Comparison of ENCODE assay signal across 8 cellular contexts in the genomic region with DNA sequence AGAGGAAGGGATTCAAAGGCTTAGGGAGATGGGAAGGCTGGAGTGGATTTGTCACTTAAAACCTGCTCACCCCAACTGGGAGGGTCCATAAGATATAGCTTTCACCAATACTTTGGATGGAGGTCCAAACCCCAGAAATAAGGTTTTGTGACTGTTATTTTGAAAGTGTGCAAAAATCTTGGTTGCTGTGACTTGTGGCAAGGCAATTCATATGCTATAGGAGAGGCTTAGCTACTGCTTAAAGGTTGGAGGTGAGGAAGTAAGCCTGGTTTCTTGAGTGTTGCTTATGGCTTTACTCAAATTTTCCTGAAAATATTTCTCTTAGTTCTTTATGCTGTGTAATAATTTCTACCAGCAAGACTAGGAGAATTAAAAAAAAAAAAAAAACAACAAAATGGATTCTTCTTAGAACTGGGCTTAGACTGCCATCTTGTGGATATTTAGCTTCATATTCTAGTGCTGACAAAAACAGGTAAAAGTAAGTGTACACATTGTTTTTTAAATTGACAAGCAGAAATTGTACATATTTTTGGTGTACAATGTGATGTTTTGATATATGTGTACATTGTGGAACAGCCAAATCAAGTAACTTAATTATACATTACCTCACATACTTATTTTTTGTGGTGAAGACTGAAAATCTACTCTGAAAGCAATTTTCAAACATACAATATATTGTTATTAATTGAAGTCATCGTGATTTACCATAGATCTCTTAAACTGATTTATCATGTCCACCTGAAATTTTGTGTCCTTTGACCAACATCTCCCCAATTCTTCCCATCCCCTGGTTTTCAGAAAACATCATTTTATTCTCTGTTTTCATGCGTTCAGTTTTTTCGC. TPM values are rescaled to one million over a fixed set of nuclear protein-coding genes. Genes with fewer than 3 reads are reported as not detected.
DNase-seq lines count a peak whose midpoint lies in the region; ATAC-seq and TF ChIP-seq lines count a peak whose summit lies in the region.

No MANE protein-coding gene starts in this region.

- peak overlapping the region; percentile 16 for H2AFZ ChIP-seq in parathyroid adenoma

- no peaks in the 10 kb centered on the region for H3K4me1 ChIP-seq in parathyroid adenoma

- H3K9me3 ChIP-seq in parathyroid adenoma (ENCODE audit: control insufficient read depth, low read length) = no peaks in the 10 kb centered on the region

- CTCF ChIA-PET in activated CD4-positive, alpha-beta T cell treated with anti-CD3 and anti-CD28 coated beads, Interleukin-2, amount 10 ng/mL, durations not matched to agents 7 days and 5 days (lab: Charles Lee) = interaction anchor here (0.6 to 1.8 kb wide), 23 partner anchors 8 to 368 kb away, joined by 3 to 8 read pairs (median 5); partner anchors contain the start of gene PDE6H

- no peak overlapping the region for H3K27ac ChIP-seq in parathyroid adenoma

- peaks cover 37% of the 10 kb centered on the region for H3K4me1 Mint-ChIP-seq in activated CD4-positive, alpha-beta T cell treated with anti-CD3 and anti-CD28 coated beads, Interleukin-2, amount 10 ng/mL, durations not matched to agents 7 days and 5 days

- TF ChIP-seq CTCF in parathyroid adenoma (IDR thresholded peaks at IDR 0.05) = peak; percentile 59

- no peaks in the 10 kb centered on the region for H3K36me3 ChIP-seq in parathyroid adenoma (ENCODE audit: control insufficient read depth, insufficient read depth, low read length)

- H3K4me3 ChIP-seq in parathyroid adenoma (ENCODE audit: low read depth, low read length) = no peak overlapping the region

- H3K9me3 Mint-ChIP-seq in activated CD4-positive, alpha-beta T cell treated with anti-CD3 and anti-CD28 coated beads, Interleukin-2, amount 10 ng/mL, durations not matched to agents 7 days and 5 days = peaks cover 14% of the 10 kb centered on the region

- no peaks in the 10 kb centered on the region for H3K79me2 ChIP-seq in parathyroid adenoma

- no peak overlapping the region for H3K4me3 Mint-ChIP-seq in activated CD4-positive, alpha-beta T cell treated with anti-CD3 and anti-CD28 coated beads, Interleukin-2, amount 10 ng/mL, durations not matched to agents 7 days and 5 days

- H3K4me2 ChIP-seq in parathyroid adenoma (ENCODE audit: low read length) = no peak overlapping the region

- no peak for DNase-seq in activated CD4-positive, alpha-beta T cell treated with anti-CD3 and anti-CD28 coated beads, Interleukin-2, amount 10 ng/mL, durations not matched to agents 7 days and 5 days
- no peak for DNase-seq in activated CD4-positive, alpha-beta T cell treated with anti-CD3 and anti-CD28 coated beads, Interleukin-2, amount 50 U/mL, for 48 hours
- DNase-seq in NAMALWA (ENCODE audit: low spot score) = peak; percentile 83
- peak; percentile 56 for DNase-seq in fibroblast of gingiva (ENCODE audit: low read depth)
- DNase-seq in stimulated activated CD4-positive, alpha-beta T cell treated with anti-CD3 and anti-CD28 coated beads, Interleukin-1b, Interleukin-23, amount 100 ng/mL, for 48 hours = no peak

- no peaks in the 10 kb centered on the region for H3K27me3 ChIP-seq in parathyroid adenoma (ENCODE audit: control insufficient read depth, insufficient read depth, low read length)

- POLR2A ChIA-PET in activated CD4-positive, alpha-beta T cell treated with anti-CD3 and anti-CD28 coated beads, Interleukin-2, amount 10 ng/mL, durations not matched to agents 7 days and 5 days (lab: Charles Lee) = interaction anchor here (0.6 kb wide), 1 partner anchor 156 kb away, joined by 3 read pairs; no protein-coding TSS in a partner anchor

- ATAC-seq in SK-N-SH treated with all-trans-retinoic acid at 6 μM for 48 hours (peak; percentile 6; the same call in 1 of the 3 replicates), GM21381 (IDR thresholded peaks at IDR 0.05; ENCODE audit: unreplicated experiment) (no peak)

- H3K9ac ChIP-seq in parathyroid adenoma = no peak overlapping the region

- peak overlapping the region; percentile 61 for H3K27ac Mint-ChIP-seq in activated CD4-positive, alpha-beta T cell treated with anti-CD3 and anti-CD28 coated beads, Interleukin-2, amount 10 ng/mL, durations not matched to agents 7 days and 5 days

- H3K36me3 Mint-ChIP-seq in activated CD4-positive, alpha-beta T cell treated with anti-CD3 and anti-CD28 coated beads, Interleukin-2, amount 10 ng/mL, durations not matched to agents 7 days and 5 days (ENCODE audit: low read depth) = peaks cover 2% of the 10 kb centered on the region

- H3K27me3 Mint-ChIP-seq in activated CD4-positive, alpha-beta T cell treated with anti-CD3 and anti-CD28 coated beads, Interleukin-2, amount 10 ng/mL, durations not matched to agents 7 days and 5 days = peaks cover 16% of the 10 kb centered on the region

TF ChIP-seq in SK-N-SH treated with all-trans-retinoic acid at 6 μM for 48 hours, 23 proteins besides CTCF, POLR2A, EP300 and RAD21:
- TF ChIP-seq ISL1 (CRISPR knock-in tag; IDR thresholded peaks at IDR 0.05) = no peak

RNA-seq across cellular contexts. Expression of gene PDE6H, which starts 23.0 kb away (rescaled TPM):
- total RNA-seq in activated CD4-positive, alpha-beta T cell treated with anti-CD3 and anti-CD28 coated beads, Interleukin-2, amount 10 ng/mL, durations not matched to agents 7 days and 5 days = not detected

RNA-seq across cellular contexts. Expression of gene ARHGDIB, which starts 34.4 kb away (rescaled TPM):
- 1,000 to 10,000 TPM; 1,588 to 1,891 TPM for total RNA-seq in activated CD4-positive, alpha-beta T cell treated with anti-CD3 and anti-CD28 coated beads, Interleukin-2, amount 10 ng/mL, durations not matched to agents 7 days and 5 days

RNA-seq across cellular contexts. Expression of gene ERP27, which starts 57.5 kb away (rescaled TPM):
- total RNA-seq in activated CD4-positive, alpha-beta T cell treated with anti-CD3 and anti-CD28 coated beads, Interleukin-2, amount 10 ng/mL, durations not matched to agents 7 days and 5 days = 10 to 100 TPM in 1 of 2 experiments, 1 to 10 TPM in 1; 8.3 to 11.3 TPM

Comparison
In these comparisons a context has a peak if more than half of its experiments do, and no peak if none do; other contexts are left out.
1. DNase-seq: peak in NAMALWA (single experiment) and fibroblast of gingiva (single experiment); none in activated CD4-positive, alpha-beta T cell treated with anti-CD3 and anti-CD28 coated beads, Interleukin-2, amount 10 ng/mL, durations not matched to agents 7 days and 5 days (single experiment), activated CD4-positive, alpha-beta T cell treated with anti-CD3 and anti-CD28 coated beads, Interleukin-2, amount 50 U/mL, for 48 hours (0 of 2) and stimulated activated CD4-positive, alpha-beta T cell treated with anti-CD3 and anti-CD28 coated beads, Interleukin-1b, Interleukin-23, amount 100 ng/mL, for 48 hours (single experiment).